In genomic region chr1:168119750-168120149, GRCh38 we compare ENCODE assay signal across 8 cellular contexts.
"Had no signal": no experiment of that assay in that cellular context is flagged by ENCODE, and none has a peak within 500 bp of the region (broad histone marks: within the 10 kb centered on the region; RNA-seq: fewer than 3 reads in every experiment).

No MANE protein-coding gene starts in this region.

- ATAC-seq: GM12878 had no signal

- H3K4me3 ChIP-seq: GM12878 had no signal

- FAIRE-seq: G401.6, GM12878, GM12891, GM12892, GM18507, GM19239 had no signal

- DNase-seq: GDM1, GF-D8 had no signal
